23 cellular contexts compared by ENCODE assay signal in the genomic region with DNA sequence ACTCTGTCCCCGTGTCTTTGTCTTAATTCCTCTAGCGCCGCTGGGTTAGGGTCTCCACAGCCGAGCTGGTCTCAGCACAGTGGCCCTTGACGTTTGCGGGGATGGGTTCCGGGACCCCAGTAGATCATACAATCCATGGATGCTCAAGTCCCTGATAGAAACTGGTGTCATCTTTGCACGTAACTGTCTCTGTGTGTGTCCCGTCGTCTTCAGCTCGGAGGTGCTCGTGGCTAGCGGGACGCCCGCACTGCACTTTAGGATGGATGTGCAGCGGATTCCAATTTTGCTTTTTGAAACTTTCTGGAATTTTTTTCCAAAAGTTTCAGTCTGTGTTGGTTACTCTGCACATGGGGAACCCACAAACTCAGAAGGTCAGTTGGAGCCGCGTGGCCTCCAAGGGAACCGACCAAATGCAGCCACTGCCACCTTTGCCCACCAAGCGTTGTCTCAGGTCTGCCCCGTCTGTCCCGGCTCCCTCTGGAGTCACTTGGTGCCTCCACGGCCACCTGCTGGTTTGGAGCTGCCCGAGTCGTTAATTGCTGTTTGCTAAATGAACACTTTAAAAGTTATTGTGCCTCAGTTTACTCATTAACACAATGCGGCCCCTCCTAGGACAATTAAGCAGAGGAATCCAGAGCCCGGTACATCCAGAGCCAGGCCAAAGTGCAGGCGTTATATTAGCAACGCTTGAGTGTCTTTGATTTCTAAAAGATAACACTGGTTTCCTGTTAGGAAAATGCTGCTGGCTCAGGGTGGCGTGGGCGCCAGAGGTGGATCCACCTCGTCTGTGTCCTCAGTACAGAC. TPM values are rescaled to one million over a fixed set of nuclear protein-coding genes. Genes with fewer than 3 reads are reported as not detected.
"Had no signal": no experiment of that assay in that cellular context is flagged by ENCODE, and none has a peak within 500 bp of the region (broad histone marks: within the 10 kb centered on the region; RNA-seq: fewer than 3 reads in every experiment).

No MANE protein-coding gene starts in this region.

- ATAC-seq: activated T-cell treated with anti-CD3 and anti-CD28 coated beads, Interleukin-2, amount 50 U/mL, for 4 hours; body of pancreas; esophagus mucosa; natural killer cell treated with Interleukin-12 subunit alpha and Interleukin-12 subunit beta and Interleukin-15 and Interleukin-18, amount 100 ng/mL, for 72 hours; WTC11 had no signal

- H3K27me3 ChIP-seq: body of pancreas, thyroid gland had no signal

- H3K9me3 Mint-ChIP-seq: activated CD4-positive, alpha-beta memory T cell treated with anti-CD3 and anti-CD28 coated beads, Interleukin-2, amount 10 ng/mL, durations not matched to agents 7 days and 5 days; activated T-cell treated with anti-CD3 and anti-CD28 coated beads, Interleukin-2, amount 50 U/mL, for 4 hours; natural killer cell treated with Interleukin-12 subunit alpha and Interleukin-12 subunit beta and Interleukin-15 and Interleukin-18, amount 100 ng/mL, for 72 hours; stimulated activated memory B cell treated with anti-CD40 and anti-IgM and Interleukin-4, amounts not matched to agents 10 μg/mL and 1 μg/mL and 100 μg/mL, for 72 hours had no signal

- H3K36me3 Mint-ChIP-seq: activated naive CD8-positive, alpha-beta T cell; natural killer cell treated with Interleukin-12 subunit alpha and Interleukin-12 subunit beta and Interleukin-15 and Interleukin-18, amount 100 ng/mL, for 72 hours; stimulated activated memory B cell treated with anti-CD40 and anti-IgM and Interleukin-4, amounts not matched to agents 10 μg/mL and 1 μg/mL and 100 μg/mL, for 72 hours; WTC11 had no signal

- H3K36me3 ChIP-seq: thyroid gland had no signal

- H3K4me3 Mint-ChIP-seq: activated CD4-positive, alpha-beta memory T cell treated with anti-CD3 and anti-CD28 coated beads, Interleukin-2, amount 10 ng/mL, durations not matched to agents 7 days and 5 days; activated naive CD8-positive, alpha-beta T cell; activated T-cell treated with anti-CD3 and anti-CD28 coated beads, Interleukin-2, amount 50 U/mL, for 4 hours; natural killer cell treated with Interleukin-12 subunit alpha and Interleukin-12 subunit beta and Interleukin-15 and Interleukin-18, amount 100 ng/mL, for 72 hours; stimulated activated memory B cell treated with anti-CD40 and anti-IgM and Interleukin-4, amounts not matched to agents 10 μg/mL and 1 μg/mL and 100 μg/mL, for 72 hours; WTC11 had no signal

- DNase-seq: activated CD4-positive, alpha-beta memory T cell treated with anti-CD3 and anti-CD28 coated beads, Interleukin-2, amount 10 ng/mL, durations not matched to agents 7 days and 5 days; activated CD4-positive, alpha-beta T cell treated with anti-CD3 and anti-CD28 coated beads for 4 hours; activated effector memory CD4-positive, alpha-beta T cell treated with anti-CD3 and anti-CD28 coated beads, Interleukin-2, amount 50 U/mL, for 16 hours; activated T-cell treated with anti-CD3 and anti-CD28 coated beads, Interleukin-2, amount 50 U/mL, for 4 hours; amniotic stem cell; body of pancreas; caudate nucleus; hippocampal formation; kidney; mesenchymal stem cell; stimulated activated CD4-positive, alpha-beta T cell treated with anti-CD3 and anti-CD28 coated beads, Interleukin-12 subunit alpha, Interleukin-12 subunit beta, amount 100 ng/mL, for 4 hours; stimulated activated CD4-positive, alpha-beta T cell treated with anti-CD3 and anti-CD28 coated beads, Interleukin-2, amount 100 ng/mL, for 48 hours; T-helper 2 cell; thyroid gland had no signal

- H3K9me3 ChIP-seq: body of pancreas, thyroid gland had no signal

- H3K27ac Mint-ChIP-seq: activated CD4-positive, alpha-beta memory T cell treated with anti-CD3 and anti-CD28 coated beads, Interleukin-2, amount 10 ng/mL, durations not matched to agents 7 days and 5 days; activated naive CD8-positive, alpha-beta T cell; natural killer cell treated with Interleukin-12 subunit alpha and Interleukin-12 subunit beta and Interleukin-15 and Interleukin-18, amount 100 ng/mL, for 72 hours; stimulated activated memory B cell treated with anti-CD40 and anti-IgM and Interleukin-4, amounts not matched to agents 10 μg/mL and 1 μg/mL and 100 μg/mL, for 72 hours; WTC11 had no signal

- H3K4me1 Mint-ChIP-seq: stimulated activated memory B cell treated with anti-CD40 and anti-IgM and Interleukin-4, amounts not matched to agents 10 μg/mL and 1 μg/mL and 100 μg/mL, for 72 hours had no signal

- H3K4me1 ChIP-seq: thyroid gland had no signal

- FAIRE-seq: colon, endometrium, kidney, TTC549 had no signal

- H3K27ac ChIP-seq: body of pancreas, thyroid gland had no signal

- H3K4me3 ChIP-seq: body of pancreas, thyroid gland had no signal

- H3K27me3 Mint-ChIP-seq: activated naive CD8-positive, alpha-beta T cell had no signal

RNA-seq across cellular contexts. Expression of a gene that starts 5.3 kb away (rescaled TPM):
- total RNA-seq: activated CD4-positive, alpha-beta memory T cell treated with anti-CD3 and anti-CD28 coated beads, Interleukin-2, amount 10 ng/mL, durations not matched to agents 7 days and 5 days; activated T-cell treated with anti-CD3 and anti-CD28 coated beads, Interleukin-2, amount 50 U/mL, for 4 hours; esophagus mucosa; natural killer cell treated with Interleukin-12 subunit alpha and Interleukin-12 subunit beta and Interleukin-15 and Interleukin-18, amount 100 ng/mL, for 72 hours had no signal

RNA-seq across cellular contexts. Expression of a gene that starts 32.6 kb away (rescaled TPM):
- total RNA-seq: urinary bladder had no signal
